Comparison of ENCODE assay signal across 1 cellular context in the genomic region with DNA sequence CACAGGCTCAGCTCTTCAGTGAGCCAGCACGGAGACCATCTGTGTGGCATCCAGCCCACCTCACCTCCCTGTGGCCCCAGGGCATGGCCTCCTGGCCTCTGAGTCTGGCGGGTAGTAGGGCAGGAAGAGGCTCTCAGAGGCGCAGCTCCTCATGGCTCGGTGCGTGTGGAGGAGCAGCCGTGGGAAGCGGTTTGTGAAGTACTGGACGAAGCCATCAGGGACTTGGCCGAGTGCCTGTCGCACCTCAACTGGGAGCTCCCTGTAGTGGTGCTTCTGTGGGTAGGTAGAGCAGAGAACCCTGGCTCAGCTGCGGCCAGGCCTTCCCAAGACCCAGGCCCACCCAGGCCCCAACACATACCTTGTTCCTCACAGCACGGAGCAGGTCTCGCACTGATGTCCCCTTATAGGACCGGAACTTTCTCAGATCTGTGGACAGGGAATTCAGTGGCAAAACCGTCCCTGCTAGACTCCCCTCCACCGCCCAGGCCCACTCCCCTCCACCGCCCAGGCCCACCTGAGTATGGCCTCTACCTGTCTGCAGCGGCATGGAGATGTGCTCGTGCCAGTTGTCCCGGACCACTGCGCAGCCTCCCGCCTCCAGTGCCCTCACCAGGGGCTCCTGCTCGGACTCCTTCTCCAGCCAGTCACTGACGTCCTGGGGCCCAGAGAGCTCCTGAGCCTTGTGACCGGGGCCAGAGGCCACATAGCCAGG.
TF ChIP-seq lines count a peak whose summit lies in the region.

No MANE protein-coding gene starts in this region.

TF ChIP-seq in GM23338, 12 proteins besides CTCF, POLR2A, EP300 and RAD21 (continued from another document):
- TF ChIP-seq POLR2AphosphoS5 (IDR thresholded peaks at IDR 0.05; ENCODE audit: low read depth) = no peak
- no peak for TF ChIP-seq NANOG (IDR thresholded peaks at IDR 0.05; ENCODE audit: borderline replicate concordance)
- no peak for TF ChIP-seq EZH2 (IDR thresholded peaks at IDR 0.05; ENCODE audit: low read depth, unreplicated experiment)
- no peak for TF ChIP-seq EZH2phosphoT487 (IDR thresholded peaks at IDR 0.05; ENCODE audit: unreplicated experiment)
TF ChIP-seq in GM23338: peak in this region for 0.
